ENCODE assay signal across 12 cellular contexts in the genomic region with DNA sequence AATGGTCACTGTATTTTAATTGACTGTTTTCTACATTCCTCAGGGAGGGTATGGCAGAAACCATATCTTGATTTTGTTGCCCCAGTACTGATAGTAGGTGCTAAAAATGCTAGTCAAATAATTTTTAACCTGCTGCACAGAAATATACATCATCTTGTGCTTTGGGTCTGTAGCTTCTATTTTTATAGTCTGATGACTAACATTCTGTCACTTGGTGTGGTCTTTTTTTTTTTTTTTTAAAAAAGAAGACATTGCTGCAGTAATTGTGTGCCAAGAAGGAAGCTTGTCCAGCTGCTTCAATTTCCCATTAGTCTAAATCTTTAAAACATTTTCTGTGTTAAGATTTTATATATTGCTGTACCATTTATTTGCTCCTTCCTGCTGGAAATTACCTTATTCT.
DNase-seq lines count a peak whose midpoint lies in the region; ATAC-seq and TF ChIP-seq lines count a peak whose summit lies in the region.
"Had no signal": no experiment of that assay in that cellular context is flagged by ENCODE, and none has a peak within 500 bp of the region (broad histone marks: within the 10 kb centered on the region; RNA-seq: fewer than 3 reads in every experiment).

No MANE protein-coding gene starts in this region.

- H3K4me1 ChIP-seq in BE2C = peaks cover 28% of the 10 kb centered on the region

- TF ChIP-seq CTCF in BE2C (IDR thresholded peaks at IDR 0.05; ENCODE audit: low read depth, low read length) = no peak

- H3K27me3 ChIP-seq in BE2C = no peaks in the 10 kb centered on the region

- H3K4me3 Mint-ChIP-seq in activated T-helper 2 cell treated with anti-CD3 and anti-CD28 coated beads, Interferon-gamma antibody, Interleukin-2, Interleukin-4, amounts not matched to agents 10 μg/mL and 5 μg/mL and 100 μg/mL, durations not matched to agents 14 hours and 24 hours and 36 hours (ENCODE audit: low read depth) = peak overlapping the region; percentile 42
- H3K4me3 Mint-ChIP-seq in natural killer cell treated with Interleukin-12 subunit alpha and Interleukin-12 subunit beta and Interleukin-15 and Interleukin-18, amount 100 ng/mL, for 72 hours = peak overlapping the region; percentile 86
- H3K4me3 Mint-ChIP-seq: nephron progenitor cell had no signal

- no peak for ATAC-seq in natural killer cell treated with Interleukin-12 subunit alpha and Interleukin-12 subunit beta and Interleukin-15 and Interleukin-18, amount 100 ng/mL, for 72 hours
- ATAC-seq in HG03457 (IDR thresholded peaks at IDR 0.05; ENCODE audit: unreplicated experiment) = no peak

- H3K36me3 Mint-ChIP-seq in activated T-helper 2 cell treated with anti-CD3 and anti-CD28 coated beads, Interferon-gamma antibody, Interleukin-2, Interleukin-4, amounts not matched to agents 10 μg/mL and 5 μg/mL and 100 μg/mL, durations not matched to agents 14 hours and 24 hours and 36 hours (ENCODE audit: low read depth) = no peaks in the 10 kb centered on the region
- peaks cover 4% of the 10 kb centered on the region for H3K36me3 Mint-ChIP-seq in natural killer cell treated with Interleukin-12 subunit alpha and Interleukin-12 subunit beta and Interleukin-15 and Interleukin-18, amount 100 ng/mL, for 72 hours

- peaks cover 2% of the 10 kb centered on the region for H3K36me3 ChIP-seq in BE2C

- H3K9me3 Mint-ChIP-seq in activated T-helper 2 cell treated with anti-CD3 and anti-CD28 coated beads, Interferon-gamma antibody, Interleukin-2, Interleukin-4, amounts not matched to agents 10 μg/mL and 5 μg/mL and 100 μg/mL, durations not matched to agents 14 hours and 24 hours and 36 hours = peaks cover 4% of the 10 kb centered on the region
- peaks cover 3% of the 10 kb centered on the region for H3K9me3 Mint-ChIP-seq in natural killer cell treated with Interleukin-12 subunit alpha and Interleukin-12 subunit beta and Interleukin-15 and Interleukin-18, amount 100 ng/mL, for 72 hours
- H3K9me3 Mint-ChIP-seq: nephron progenitor cell had no signal

- H3K9me3 ChIP-seq in BE2C = no peaks in the 10 kb centered on the region

- peaks cover 4% of the 10 kb centered on the region for H3K27me3 Mint-ChIP-seq in activated T-helper 2 cell treated with anti-CD3 and anti-CD28 coated beads, Interferon-gamma antibody, Interleukin-2, Interleukin-4, amounts not matched to agents 10 μg/mL and 5 μg/mL and 100 μg/mL, durations not matched to agents 14 hours and 24 hours and 36 hours (ENCODE audit: low read depth)
- no peaks in the 10 kb centered on the region for H3K27me3 Mint-ChIP-seq in natural killer cell treated with Interleukin-12 subunit alpha and Interleukin-12 subunit beta and Interleukin-15 and Interleukin-18, amount 100 ng/mL, for 72 hours

- intact Hi-C loops in activated T-helper 2 cell treated with anti-CD3 and anti-CD28 coated beads, Interferon-gamma antibody, Interleukin-2, Interleukin-4, amounts not matched to agents 10 μg/mL and 5 μg/mL and 100 μg/mL, durations not matched to agents 14 hours and 24 hours and 36 hours (cut with micrococcal nuclease) = no loop called here

- H3K4me3 ChIP-seq in BE2C (ENCODE audit: low read depth, low read length) = no peak overlapping the region

- DNase-seq in SIG-M5 treated with dmso at 0.1 percent for 504 hours (lab: John Stamatoyannopoulos, UW; ENCODE audit: unreplicated experiment) (peak; percentile 49), SIG-M5 (lab: John Stamatoyannopoulos, UW) (no peak), LHCN-M2 (ENCODE audit: low read depth) (peak; percentile 13), BE2C (no peak), NK-92 (lab: John Stamatoyannopoulos, UW; ENCODE audit: unreplicated experiment) (no peak)
- DNase-seq in activated T-helper 2 cell treated with anti-CD3 and anti-CD28 coated beads, Interferon-gamma antibody, Interleukin-2, Interleukin-4, amounts not matched to agents 10 μg/mL and 5 μg/mL and 100 μg/mL, durations not matched to agents 14 hours and 24 hours and 36 hours (ENCODE audit: low spot score) = no peak
- DNase-seq in natural killer cell treated with Interleukin-12 subunit alpha and Interleukin-12 subunit beta and Interleukin-15 and Interleukin-18, amount 100 ng/mL, for 72 hours (ENCODE audit: low spot score) = no peak
- DNase-seq: 8988T, glutamatergic neuron, nephron progenitor cell, trophoblast cell had no signal

- peaks cover 50% of the 10 kb centered on the region for H3K4me1 Mint-ChIP-seq in activated T-helper 2 cell treated with anti-CD3 and anti-CD28 coated beads, Interferon-gamma antibody, Interleukin-2, Interleukin-4, amounts not matched to agents 10 μg/mL and 5 μg/mL and 100 μg/mL, durations not matched to agents 14 hours and 24 hours and 36 hours (ENCODE audit: low read depth)
- peaks cover 31 to 49% of the 10 kb centered on the region in 2 donors for H3K4me1 Mint-ChIP-seq in natural killer cell treated with Interleukin-12 subunit alpha and Interleukin-12 subunit beta and Interleukin-15 and Interleukin-18, amount 100 ng/mL, for 72 hours (ENCODE audit: low read depth in 2 of 2)

- H3K27ac Mint-ChIP-seq in activated T-helper 2 cell treated with anti-CD3 and anti-CD28 coated beads, Interferon-gamma antibody, Interleukin-2, Interleukin-4, amounts not matched to agents 10 μg/mL and 5 μg/mL and 100 μg/mL, durations not matched to agents 14 hours and 24 hours and 36 hours = peak overlapping the region; percentile 83
- peak overlapping the region; percentile 92 to 94 for H3K27ac Mint-ChIP-seq in natural killer cell treated with Interleukin-12 subunit alpha and Interleukin-12 subunit beta and Interleukin-15 and Interleukin-18, amount 100 ng/mL, for 72 hours

Comparison
In these comparisons a context has a peak if more than half of its experiments do, and no peak if none do; other contexts are left out.
1. DNase-seq: peak in SIG-M5 treated with dmso at 0.1 percent for 504 hours (single experiment) and LHCN-M2 (single experiment); none in SIG-M5 (single experiment), activated T-helper 2 cell treated with anti-CD3 and anti-CD28 coated beads, Interferon-gamma antibody, Interleukin-2, Interleukin-4, amounts not matched to agents 10 μg/mL and 5 μg/mL and 100 μg/mL, durations not matched to agents 14 hours and 24 hours and 36 hours (single experiment), natural killer cell treated with Interleukin-12 subunit alpha and Interleukin-12 subunit beta and Interleukin-15 and Interleukin-18, amount 100 ng/mL, for 72 hours (single experiment), BE2C (single experiment) and NK-92 (single experiment).